In genomic region chr2:234495076-234495800, GRCh38 we compare ENCODE assay signal across 8 cellular contexts. TPM values are rescaled to one million over a fixed set of nuclear protein-coding genes. Genes with fewer than 3 reads are reported as not detected.
DNase-seq lines count a peak whose midpoint lies in the region; ATAC-seq, FAIRE-seq and TF ChIP-seq lines count a peak whose summit lies in the region.

No MANE protein-coding gene starts in this region.

- H3K4me1 ChIP-seq in pancreas = peaks cover 0 to 3% (median 3%) of the 10 kb centered on the region in 3 donors

- H3K4me3 ChIP-seq in epithelial cell of proximal tubule (ENCODE audit: low read depth, low read length) (peak overlapping the region; percentile 99), pancreas (peak overlapping the region; percentile 23 to 68 (median 57))

- peaks cover 40% of the 10 kb centered on the region for H3K4me1 Mint-ChIP-seq in T-helper 2 cell treated with Interferon-gamma antibody and Interleukin-4, amounts not matched to agents 5 μg/mL and 100 μg/mL, for 36 hours (ENCODE audit: low read depth)

- peaks cover 63% of the 10 kb centered on the region for H3K36me3 Mint-ChIP-seq in T-helper 2 cell treated with Interferon-gamma antibody and Interleukin-4, amounts not matched to agents 5 μg/mL and 100 μg/mL, for 36 hours (ENCODE audit: low read depth)

- TF ChIP-seq CTCF in epithelial cell of proximal tubule (conservative IDR thresholded peaks at IDR 0.05; ENCODE audit: low read depth, low read length) (no peak), pancreas (IDR thresholded peaks at IDR 0.05) (no peak), GM13976 (IDR thresholded peaks at IDR 0.05; ENCODE audit: borderline replicate concordance, control extremely low read depth, extremely low read depth, insufficient read depth, missing control alignments) (no peak)

- DNase-seq in activated CD8-positive, alpha-beta memory T cell treated with anti-CD3 and anti-CD28 coated beads for 24 hours = peak; percentile 78
- DNase-seq in activated CD8-positive, alpha-beta memory T cell treated with anti-CD3 and anti-CD28 coated beads, Interleukin-2, amount 50 U/mL, for 48 hours = no peak
- no peak for DNase-seq in T-helper 2 cell treated with Interferon-gamma antibody and Interleukin-4, amounts not matched to agents 5 μg/mL and 100 μg/mL, for 36 hours (ENCODE audit: low spot score)
- DNase-seq in epithelial cell of proximal tubule (ENCODE audit: low read depth) (no peak), pancreas (peak in 2 of 6 donors; percentile 14 to 68), GM13976 (ENCODE audit: low spot score) (no peak), NCI-H82 treated with DMSO at 0.1 percent for 48 hours (lab: John Stamatoyannopoulos, UW; ENCODE audit: unreplicated experiment) (no peak), medulla oblongata (ENCODE audit: extremely low spot score) (no peak)

- intact Hi-C loops in pancreas (cut with DNase I) = loop anchor here in 1 of 3 donors (5.0 to 10.0 kb wide), 2 partner anchors 210 to 353 kb away; no protein-coding TSS in a partner anchor

- WGBS in pancreas, 2 donors = 23% methylated on average over 22 of the region's 22 CpGs

- peak overlapping the region in 1 of 4 donors; percentile 62 for H3K27ac ChIP-seq in pancreas

- no peaks in the 10 kb centered on the region for H3K9me3 Mint-ChIP-seq in T-helper 2 cell treated with Interferon-gamma antibody and Interleukin-4, amounts not matched to agents 5 μg/mL and 100 μg/mL, for 36 hours

- H3K9me3 ChIP-seq in pancreas = no peaks in the 10 kb centered on the region

- ATAC-seq in pancreas = peak in 2 of 4 donors; percentile 4 to 15

- H3K27me3 ChIP-seq in pancreas = no peaks in the 10 kb centered on the region

- peak overlapping the region; percentile 98 for H3K27ac Mint-ChIP-seq in T-helper 2 cell treated with Interferon-gamma antibody and Interleukin-4, amounts not matched to agents 5 μg/mL and 100 μg/mL, for 36 hours

- no peaks in the 10 kb centered on the region for H3K36me3 ChIP-seq in pancreas

- H3K4me3 Mint-ChIP-seq in T-helper 2 cell treated with Interferon-gamma antibody and Interleukin-4, amounts not matched to agents 5 μg/mL and 100 μg/mL, for 36 hours = peak overlapping the region; percentile 99

- no peak for FAIRE-seq in pancreas (lab: Jason Lieb, UNC)

- peaks cover 3% of the 10 kb centered on the region for H3K27me3 Mint-ChIP-seq in T-helper 2 cell treated with Interferon-gamma antibody and Interleukin-4, amounts not matched to agents 5 μg/mL and 100 μg/mL, for 36 hours (ENCODE audit: low read depth)

- in situ Hi-C loops in GM13976 (cut with MboI; ENCODE audit: low sequenced_read_pairs, unreplicated experiment) = no loop called here

RNA-seq across cellular contexts. Expression of gene ARL4C, which starts 1.6 kb away (rescaled TPM):
- total RNA-seq in epithelial cell of proximal tubule (123 and 153 TPM in 2 replicates), pancreas (10 to 100 TPM in 1 of 6 donors, 1 to 10 TPM in 5; 2.4 to 15.4 (median 4.9) TPM)
- polyA plus RNA-seq in pancreas = 1 to 10 TPM; 2.8 to 6.6 TPM
